ENCODE assay signal across 7 cellular contexts in genomic region chr12:113552760-113553159, GRCh38.
"Had no signal": no experiment of that assay in that cellular context is flagged by ENCODE, and none has a peak within 500 bp of the region (broad histone marks: within the 10 kb centered on the region; RNA-seq: fewer than 3 reads in every experiment).

No MANE protein-coding gene starts in this region.

- DNase-seq: H7, HFFc6, KG1 had no signal

- H3K4me3 ChIP-seq: GM23338, HAP-1 had no signal

- H3K4me2 ChIP-seq: GM23338 had no signal

- FAIRE-seq: HTR-8/SVneo had no signal

- H3K4me1 ChIP-seq: HAP-1 had no signal

- H3K9me3 ChIP-seq: HAP-1 had no signal

- H3K36me3 ChIP-seq: HAP-1 had no signal

- H2AFZ ChIP-seq: GM23338 had no signal

- ATAC-seq: GM23338, HCT116 had no signal
